8 cellular contexts compared by ENCODE assay signal in genomic region chr18:46250084-46250811, GRCh38.
DNase-seq lines count a peak whose midpoint lies in the region; ATAC-seq lines count a peak whose summit lies in the region.

No MANE protein-coding gene starts in this region.

- H3K27me3 Mint-ChIP-seq in activated naive CD8-positive, alpha-beta T cell treated with anti-CD3 and anti-CD28 coated beads for 36 hours = peaks cover 4% of the 10 kb centered on the region
- H3K27me3 Mint-ChIP-seq in immature natural killer cell (ENCODE audit: low read depth in 3 of 3) = peaks cover 5 to 9% (median 7%) of the 10 kb centered on the region in 3 donors

- peaks cover 1% of the 10 kb centered on the region for H3K9me3 Mint-ChIP-seq in activated naive CD8-positive, alpha-beta T cell treated with anti-CD3 and anti-CD28 coated beads for 36 hours
- H3K9me3 Mint-ChIP-seq in immature natural killer cell = no peaks in the 10 kb centered on the region

- H3K4me1 Mint-ChIP-seq in activated naive CD8-positive, alpha-beta T cell treated with anti-CD3 and anti-CD28 coated beads for 36 hours = peaks cover 71% of the 10 kb centered on the region
- peaks cover 26 to 44% of the 10 kb centered on the region in 2 donors for H3K4me1 Mint-ChIP-seq in immature natural killer cell

- H3K4me3 Mint-ChIP-seq in activated naive CD8-positive, alpha-beta T cell treated with anti-CD3 and anti-CD28 coated beads for 36 hours = peak overlapping the region; percentile 54
- peak overlapping the region; percentile 79 to 93 (median 90) for H3K4me3 Mint-ChIP-seq in immature natural killer cell

- peak; percentile 97 for ATAC-seq in GM19043 (IDR thresholded peaks at IDR 0.05; ENCODE audit: low read depth, unreplicated experiment)
- ATAC-seq in HG03175 (IDR thresholded peaks at IDR 0.05; ENCODE audit: unreplicated experiment) = peak; percentile 99

- peaks cover 66% of the 10 kb centered on the region for H3K36me3 Mint-ChIP-seq in activated naive CD8-positive, alpha-beta T cell treated with anti-CD3 and anti-CD28 coated beads for 36 hours
- peaks cover 0 to 7% (median 4%) of the 10 kb centered on the region in 3 donors for H3K36me3 Mint-ChIP-seq in immature natural killer cell

- DNase-seq in AML-193 (lab: John Stamatoyannopoulos, UW) (peak; percentile 75 to 83), OCI-M1 (lab: John Stamatoyannopoulos, UW) (peak; percentile 94), immature natural killer cell (peak; percentile 79 to 85 (median 82)), NCI-H1092 (lab: John Stamatoyannopoulos, UW) (no peak)
- DNase-seq in activated naive CD8-positive, alpha-beta T cell treated with anti-CD3 and anti-CD28 coated beads for 36 hours = peak; percentile 52
- DNase-seq in stimulated activated CD4-positive, alpha-beta T cell treated with anti-CD3 and anti-CD28 coated beads, Interleukin-2, amount 100 ng/mL, for 4 hours (ENCODE audit: low read depth) = peak; percentile 57

- H3K27ac Mint-ChIP-seq in activated naive CD8-positive, alpha-beta T cell treated with anti-CD3 and anti-CD28 coated beads for 36 hours = peak overlapping the region; percentile 91
- peak overlapping the region; percentile 97 to 99 (median 98) for H3K27ac Mint-ChIP-seq in immature natural killer cell
